In genomic region chr19:48169974-48170803, GRCh38 we compare ENCODE assay signal across 8 cellular contexts. TPM values are rescaled to one million over a fixed set of nuclear protein-coding genes. Genes with fewer than 3 reads are reported as not detected.
DNase-seq lines count a peak whose midpoint lies in the region; ATAC-seq and TF ChIP-seq lines count a peak whose summit lies in the region.

LIG1 (minus strand) TSS chr19:48170344; CDS start chr19:48165566, 4,778 bp downstream.
ZSWIM9 (plus strand) TSS chr19:48170680; CDS start chr19:48171803, 1,123 bp downstream.

- peak within 1 kb of the TSS; percentile 89 for H3K4me3 ChIP-seq in fibroblast of mammary gland (ENCODE audit: control insufficient read depth, low read depth, low read length)

- peak within 1 kb of the TSS; percentile 90 for H3K4me3 Mint-ChIP-seq in activated T-helper 2 cell treated with anti-CD3 and anti-CD28 coated beads, Interferon-gamma antibody, Interleukin-2, Interleukin-4, amounts not matched to agents 10 μg/mL and 5 μg/mL and 100 μg/mL, durations not matched to agents 14 hours and 24 hours and 36 hours (ENCODE audit: low read depth)
- peak within 1 kb of the TSS; percentile 97 for H3K4me3 Mint-ChIP-seq in natural killer cell treated with Interleukin-12 subunit alpha and Interleukin-12 subunit beta and Interleukin-15 and Interleukin-18, amount 100 ng/mL, for 72 hours

- H3K27ac ChIP-seq in RWPE1: peak within 1 kb of the TSS; percentile 93

- intact Hi-C loops in activated T-helper 2 cell treated with anti-CD3 and anti-CD28 coated beads, Interferon-gamma antibody, Interleukin-2, Interleukin-4, amounts not matched to agents 10 μg/mL and 5 μg/mL and 100 μg/mL, durations not matched to agents 14 hours and 24 hours and 36 hours (cut with micrococcal nuclease): loop anchor here (2.0 to 5.0 kb wide), 2 partner anchors 35 to 87 kb away; partner anchors contain the start of gene CARD8

- H3K4me1 Mint-ChIP-seq in activated T-helper 2 cell treated with anti-CD3 and anti-CD28 coated beads, Interferon-gamma antibody, Interleukin-2, Interleukin-4, amounts not matched to agents 10 μg/mL and 5 μg/mL and 100 μg/mL, durations not matched to agents 14 hours and 24 hours and 36 hours (ENCODE audit: low read depth): peaks cover 25% of the 10 kb centered on the region
- peaks cover 21 to 23% of the 10 kb centered on the region in 2 donors for H3K4me1 Mint-ChIP-seq in natural killer cell treated with Interleukin-12 subunit alpha and Interleukin-12 subunit beta and Interleukin-15 and Interleukin-18, amount 100 ng/mL, for 72 hours (ENCODE audit: low read depth in 2 of 2)

- peaks cover 30% of the 10 kb centered on the region for H3K36me3 Mint-ChIP-seq in activated T-helper 2 cell treated with anti-CD3 and anti-CD28 coated beads, Interferon-gamma antibody, Interleukin-2, Interleukin-4, amounts not matched to agents 10 μg/mL and 5 μg/mL and 100 μg/mL, durations not matched to agents 14 hours and 24 hours and 36 hours (ENCODE audit: low read depth)
- peaks cover 12% of the 10 kb centered on the region for H3K36me3 Mint-ChIP-seq in natural killer cell treated with Interleukin-12 subunit alpha and Interleukin-12 subunit beta and Interleukin-15 and Interleukin-18, amount 100 ng/mL, for 72 hours

- peak; percentile 95 for ATAC-seq in natural killer cell treated with Interleukin-12 subunit alpha and Interleukin-12 subunit beta and Interleukin-15 and Interleukin-18, amount 100 ng/mL, for 72 hours

- H3K27me3 Mint-ChIP-seq in activated T-helper 2 cell treated with anti-CD3 and anti-CD28 coated beads, Interferon-gamma antibody, Interleukin-2, Interleukin-4, amounts not matched to agents 10 μg/mL and 5 μg/mL and 100 μg/mL, durations not matched to agents 14 hours and 24 hours and 36 hours (ENCODE audit: low read depth): no peaks in the 10 kb centered on the region
- H3K27me3 Mint-ChIP-seq in natural killer cell treated with Interleukin-12 subunit alpha and Interleukin-12 subunit beta and Interleukin-15 and Interleukin-18, amount 100 ng/mL, for 72 hours: no peaks in the 10 kb centered on the region

- no peaks in the 10 kb centered on the region for H3K9me3 Mint-ChIP-seq in activated T-helper 2 cell treated with anti-CD3 and anti-CD28 coated beads, Interferon-gamma antibody, Interleukin-2, Interleukin-4, amounts not matched to agents 10 μg/mL and 5 μg/mL and 100 μg/mL, durations not matched to agents 14 hours and 24 hours and 36 hours
- no peaks in the 10 kb centered on the region for H3K9me3 Mint-ChIP-seq in natural killer cell treated with Interleukin-12 subunit alpha and Interleukin-12 subunit beta and Interleukin-15 and Interleukin-18, amount 100 ng/mL, for 72 hours

- POLR2A ChIA-PET in RWPE1 (lab: Yijun Ruan, JAX; ENCODE audit: low non-redundant PET): no interaction called here

- TF ChIP-seq CTCF in RWPE1 (conservative IDR thresholded peaks at IDR 0.05; ENCODE audit: low read depth) (no peak), fibroblast of mammary gland (conservative IDR thresholded peaks at IDR 0.05; ENCODE audit: control insufficient read depth, insufficient read depth, low read depth, low read length) (no peak)

- CTCF ChIA-PET in RWPE1 (lab: Yijun Ruan, JAX): no interaction called here

- peak within 1 kb of the TSS; percentile 93 for H3K27ac Mint-ChIP-seq in activated T-helper 2 cell treated with anti-CD3 and anti-CD28 coated beads, Interferon-gamma antibody, Interleukin-2, Interleukin-4, amounts not matched to agents 10 μg/mL and 5 μg/mL and 100 μg/mL, durations not matched to agents 14 hours and 24 hours and 36 hours
- peak within 1 kb of the TSS; percentile 96 to 97 for H3K27ac Mint-ChIP-seq in natural killer cell treated with Interleukin-12 subunit alpha and Interleukin-12 subunit beta and Interleukin-15 and Interleukin-18, amount 100 ng/mL, for 72 hours

- DNase-seq in EL: peak; percentile 98
- peak; percentile 87 for DNase-seq in GOT3 (lab: John Stamatoyannopoulos, UW)
- DNase-seq in LoVo (ENCODE audit: low spot score): peak; percentile 94
- peak; percentile 95 for DNase-seq in RWPE1 (ENCODE audit: low spot score)
- DNase-seq in activated T-helper 2 cell treated with anti-CD3 and anti-CD28 coated beads, Interferon-gamma antibody, Interleukin-2, Interleukin-4, amounts not matched to agents 10 μg/mL and 5 μg/mL and 100 μg/mL, durations not matched to agents 14 hours and 24 hours and 36 hours (ENCODE audit: low spot score): peak; percentile 90
- peak; percentile 92 for DNase-seq in fibroblast of mammary gland (ENCODE audit: low read depth)
- peak; percentile 93 for DNase-seq in natural killer cell treated with Interleukin-12 subunit alpha and Interleukin-12 subunit beta and Interleukin-15 and Interleukin-18, amount 100 ng/mL, for 72 hours (ENCODE audit: low spot score)
- peak; percentile 93 for DNase-seq in stimulated activated naive CD4-positive, alpha-beta T cell treated with Interleukin-2 at 50 U/mL for 16 hours (lab: John Stamatoyannopoulos, UW)

RNA-seq across cellular contexts. Expression of gene LIG1, which starts in this region (rescaled TPM):
- 119 and 125 TPM in 2 replicates for total RNA-seq in activated T-helper 2 cell treated with anti-CD3 and anti-CD28 coated beads, Interferon-gamma antibody, Interleukin-2, Interleukin-4, amounts not matched to agents 10 μg/mL and 5 μg/mL and 100 μg/mL, durations not matched to agents 14 hours and 24 hours and 36 hours
- total RNA-seq in natural killer cell treated with Interleukin-12 subunit alpha and Interleukin-12 subunit beta and Interleukin-15 and Interleukin-18, amount 100 ng/mL, for 72 hours: 100 to 1,000 TPM in 1 of 2 donors, 10 to 100 TPM in 1; 65.8 to 172 TPM

RNA-seq across cellular contexts. Expression of gene ZSWIM9, which starts in this region (rescaled TPM):
- 9.2 and 9.7 TPM in 2 replicates for total RNA-seq in activated T-helper 2 cell treated with anti-CD3 and anti-CD28 coated beads, Interferon-gamma antibody, Interleukin-2, Interleukin-4, amounts not matched to agents 10 μg/mL and 5 μg/mL and 100 μg/mL, durations not matched to agents 14 hours and 24 hours and 36 hours
- 10 to 100 TPM in 1 of 2 donors, 1 to 10 TPM in 1; 6.2 to 16.8 TPM for total RNA-seq in natural killer cell treated with Interleukin-12 subunit alpha and Interleukin-12 subunit beta and Interleukin-15 and Interleukin-18, amount 100 ng/mL, for 72 hours

Comparison
In these comparisons a context has a peak if more than half of its experiments do, and no peak if none do; other contexts are left out.
1. Peak in every context shown above with its lines: DNase-seq, ATAC-seq, H3K4me3 ChIP-seq and H3K27ac ChIP-seq.